ENCODE assay signal across 29 cellular contexts in the genomic region with DNA sequence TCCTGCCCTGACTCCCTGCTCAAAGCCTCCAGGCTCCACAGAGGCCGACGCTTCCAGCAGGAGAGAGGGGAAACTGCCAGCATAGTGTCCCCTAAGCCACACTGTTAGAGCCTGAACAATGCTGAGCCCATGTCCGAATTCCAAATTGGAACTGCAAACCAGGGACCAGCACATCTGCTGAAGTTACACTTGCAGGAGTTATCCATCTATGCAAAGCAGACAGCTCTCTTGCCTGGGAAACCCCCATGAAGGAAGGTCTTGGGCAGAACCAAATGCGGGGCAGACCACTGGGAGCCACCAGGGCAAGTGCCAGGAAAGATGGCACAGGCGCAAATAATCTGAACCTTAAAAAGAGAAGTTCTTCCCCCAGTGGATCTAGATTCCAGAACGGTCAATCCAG. TPM values are rescaled to one million over a fixed set of nuclear protein-coding genes. Genes with fewer than 3 reads are reported as not detected.
"Had no signal": no experiment of that assay in that cellular context is flagged by ENCODE, and none has a peak within 500 bp of the region (broad histone marks: within the 10 kb centered on the region; RNA-seq: fewer than 3 reads in every experiment).

No MANE protein-coding gene starts in this region.

- H3K4me1 ChIP-seq: prostate gland had no signal

- H3K36me3 ChIP-seq: cardiac muscle cell, esophagus squamous epithelium, prostate gland, stomach, vagina had no signal

- H3K27ac Mint-ChIP-seq: activated T-cell treated with anti-CD3 and anti-CD28 coated beads, Interleukin-2, amount 50 U/mL, for 72 hours; effector memory CD8-positive, alpha-beta T cell; stimulated activated effector memory CD8-positive, alpha-beta T cell treated with anti-CD3 and anti-CD28 coated beads, Interleukin-12 subunit alpha, Interleukin-12 subunit beta, amount 100 ng/mL, for 72 hours had no signal

- H3K4me3 Mint-ChIP-seq: activated T-cell treated with anti-CD3 and anti-CD28 coated beads, Interleukin-2, amount 50 U/mL, for 72 hours; effector memory CD8-positive, alpha-beta T cell; stimulated activated effector memory CD8-positive, alpha-beta T cell treated with anti-CD3 and anti-CD28 coated beads, Interleukin-12 subunit alpha, Interleukin-12 subunit beta, amount 100 ng/mL, for 72 hours had no signal

- ATAC-seq: activated T-cell treated with anti-CD3 and anti-CD28 coated beads, Interleukin-2, amount 50 U/mL, for 72 hours; effector memory CD8-positive, alpha-beta T cell had no signal

- H3K9me3 ChIP-seq: esophagus squamous epithelium, prostate gland, stomach, vagina had no signal

- FAIRE-seq: kidney, small intestine had no signal

- H3K36me3 Mint-ChIP-seq: stimulated activated effector memory CD8-positive, alpha-beta T cell treated with anti-CD3 and anti-CD28 coated beads, Interleukin-12 subunit alpha, Interleukin-12 subunit beta, amount 100 ng/mL, for 72 hours had no signal

- H3K27ac ChIP-seq: cardiac muscle cell, esophagus squamous epithelium, prostate gland, stomach, vagina, VCaP had no signal

- H3K27me3 ChIP-seq: vagina had no signal

- H3K4me3 ChIP-seq: cardiac muscle cell, esophagus squamous epithelium, prostate gland, stomach, vagina had no signal

- DNase-seq: activated CD4-positive, alpha-beta T cell treated with anti-CD3 and anti-CD28 coated beads for 1 hour; activated CD8-positive, alpha-beta memory T cell treated with anti-CD3 and anti-CD28 coated beads for 24 hours; activated CD8-positive, alpha-beta memory T cell treated with anti-CD3 and anti-CD28 coated beads, Interleukin-2, amount 50 U/mL, for 48 hours; activated effector memory CD4-positive, alpha-beta T cell treated with anti-CD3 and anti-CD28 coated beads, Interleukin-2, amount 50 U/mL, for 16 hours; activated naive CD4-positive, alpha-beta T cell treated with anti-CD3 and anti-CD28 coated beads, Interleukin-2, amount 50 U/mL, for 16 hours; activated T-cell treated with anti-CD3 and anti-CD28 coated beads, Interleukin-2, amount 50 U/mL, for 72 hours; effector memory CD8-positive, alpha-beta T cell; esophagus squamous epithelium; foreskin melanocyte; glutamatergic neuron; hippocampal formation; right cardiac atrium; small intestine; stimulated activated CD4-positive, alpha-beta T cell treated with anti-CD3 and anti-CD28 coated beads, Interleukin-4, amount 100 ng/mL, for 24 hours; T-helper 2 cell had no signal

- H3K9me3 Mint-ChIP-seq: activated T-cell treated with anti-CD3 and anti-CD28 coated beads, Interleukin-2, amount 50 U/mL, for 72 hours; effector memory CD8-positive, alpha-beta T cell; stimulated activated effector memory CD8-positive, alpha-beta T cell treated with anti-CD3 and anti-CD28 coated beads, Interleukin-12 subunit alpha, Interleukin-12 subunit beta, amount 100 ng/mL, for 72 hours had no signal

RNA-seq across cellular contexts. Expression of a gene that starts 0.6 kb away (rescaled TPM):
- total RNA-seq: activated T-cell treated with anti-CD3 and anti-CD28 coated beads, Interleukin-2, amount 50 U/mL, for 72 hours; left lobe of liver; myocyte; temporal lobe; vagina had no signal
- polyA plus RNA-seq: cardiac muscle cell, neural cell had no signal

RNA-seq across cellular contexts. Expression of a gene that starts 17.8 kb away (rescaled TPM):
- total RNA-seq: activated T-cell treated with anti-CD3 and anti-CD28 coated beads, Interleukin-2, amount 50 U/mL, for 72 hours; dermis microvascular lymphatic vessel endothelial cell; esophagus squamous epithelium; lung microvascular endothelial cell; myocyte; osteocyte; right cardiac atrium; stomach; temporal lobe; vagina had no signal
- polyA plus RNA-seq: neural cell, small intestine, stomach had no signal

RNA-seq across cellular contexts. Expression of a gene that starts 30.1 kb away (rescaled TPM):
- total RNA-seq: myocyte, osteocyte, prostate gland, right cardiac atrium, vagina had no signal
- polyA plus RNA-seq: cardiac muscle cell, stomach had no signal
